ENCODE assay signal across 17 cellular contexts in the genomic region with DNA sequence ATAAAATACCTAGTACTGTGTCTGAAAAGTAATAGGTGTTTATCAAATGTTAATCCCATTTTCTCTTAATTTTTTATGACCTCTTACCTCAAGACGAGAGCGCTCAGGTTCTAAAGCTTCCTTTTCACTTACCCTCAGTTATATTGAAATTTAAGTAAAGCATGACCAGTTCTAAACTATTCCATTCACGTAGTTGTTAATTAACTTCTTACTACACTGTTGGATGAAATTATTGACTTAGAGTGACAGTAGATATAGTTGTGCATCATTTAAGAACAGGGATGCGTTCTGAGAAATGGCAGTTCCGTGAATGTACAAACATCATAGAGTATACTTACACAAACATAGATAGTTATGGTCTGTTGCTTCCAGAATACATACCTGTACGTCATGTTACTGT. TPM values are rescaled to one million over a fixed set of nuclear protein-coding genes. Genes with fewer than 3 reads are reported as not detected.
DNase-seq lines count a peak whose midpoint lies in the region; FAIRE-seq lines count a peak whose summit lies in the region.
"Had no signal": no experiment of that assay in that cellular context is flagged by ENCODE, and none has a peak within 500 bp of the region (broad histone marks: within the 10 kb centered on the region; RNA-seq: fewer than 3 reads in every experiment).

No MANE protein-coding gene starts in this region.

- FAIRE-seq in G401.6 (lab: Jason Lieb, UNC), result peak; percentile 3
- FAIRE-seq: GM12878 had no signal

- in situ Hi-C loops in Caki2 (cut with HindIII; ENCODE audit: low pct_unique_long_range_greater_than_20kb, low sequenced_read_pairs), result no loop called here

- H3K27me3 ChIP-seq in H7 (ENCODE audit: control insufficient read depth, insufficient read depth, low read length), result no peaks in the 10 kb centered on the region

- peak; percentile 76 for DNase-seq in Caki2 (ENCODE audit: low read depth)
- peak; percentile 60 for DNase-seq in kidney glomerular epithelial cell (lab: John Stamatoyannopoulos, UW)
- peak; percentile 75 for DNase-seq in renal cortical epithelial cell (ENCODE audit: low read depth)
- no peak for DNase-seq in NCI-H128 (lab: John Stamatoyannopoulos, UW; ENCODE audit: unreplicated experiment)
- DNase-seq in H7, result no peak
- DNase-seq in activated naive CD4-positive, alpha-beta T cell treated with Interleukin-2 at 50 U/mL for 16 hours, result no peak
- DNase-seq: C1 segment of cervical spinal cord; CD4-positive, alpha-beta T cell; IMR-90; KG1 had no signal

- no peak overlapping the region for H3K4me3 ChIP-seq in H7 (ENCODE audit: insufficient read depth, low read depth, low read length)
- H3K4me3 ChIP-seq: GM12878 had no signal

- peaks cover 4% of the 10 kb centered on the region for H3K36me3 ChIP-seq in H7 (replicated peaks; ENCODE audit: control insufficient read depth, insufficient read depth, low read length)

RNA-seq across cellular contexts. Expression of gene HTR2B, which starts 20.1 kb away (rescaled TPM):
- 0.12 and 0.51 TPM in 2 replicates for total RNA-seq in Caki2 (2014; rRNA removed; shearing (Covaris generic); ENCODE audit: low replicate concordance)
- total RNA-seq in renal cortical epithelial cell, result 0.05 TPM in 1 of 2 replicates, not detected in the other
- total RNA-seq in H7 (2014; rRNA removed; shearing (Covaris generic)), result not detected in 2 replicates
- total RNA-seq: A172, B cell, Daoy, H4, HT-29 had no signal

RNA-seq across cellular contexts. Expression of gene ARMC9, which starts 53.5 kb away (rescaled TPM):
- 39.4 and 39.8 TPM in 2 replicates for total RNA-seq in Caki2 (2014; rRNA removed; shearing (Covaris generic); ENCODE audit: low replicate concordance)
- 27.1 and 67.8 TPM in 2 replicates for total RNA-seq in renal cortical epithelial cell
- 25.0 and 33.6 TPM in 2 replicates for total RNA-seq in H7 (2014; rRNA removed; shearing (Covaris generic))

Comparison
In these comparisons a context has a peak if more than half of its experiments do, and no peak if none do; other contexts are left out.
1. DNase-seq: peak in Caki2 (single experiment), kidney glomerular epithelial cell (single experiment) and renal cortical epithelial cell (single experiment); none in NCI-H128 (single experiment), H7 (single experiment) and activated naive CD4-positive, alpha-beta T cell treated with Interleukin-2 at 50 U/mL for 16 hours (single experiment).